In the genomic region with DNA sequence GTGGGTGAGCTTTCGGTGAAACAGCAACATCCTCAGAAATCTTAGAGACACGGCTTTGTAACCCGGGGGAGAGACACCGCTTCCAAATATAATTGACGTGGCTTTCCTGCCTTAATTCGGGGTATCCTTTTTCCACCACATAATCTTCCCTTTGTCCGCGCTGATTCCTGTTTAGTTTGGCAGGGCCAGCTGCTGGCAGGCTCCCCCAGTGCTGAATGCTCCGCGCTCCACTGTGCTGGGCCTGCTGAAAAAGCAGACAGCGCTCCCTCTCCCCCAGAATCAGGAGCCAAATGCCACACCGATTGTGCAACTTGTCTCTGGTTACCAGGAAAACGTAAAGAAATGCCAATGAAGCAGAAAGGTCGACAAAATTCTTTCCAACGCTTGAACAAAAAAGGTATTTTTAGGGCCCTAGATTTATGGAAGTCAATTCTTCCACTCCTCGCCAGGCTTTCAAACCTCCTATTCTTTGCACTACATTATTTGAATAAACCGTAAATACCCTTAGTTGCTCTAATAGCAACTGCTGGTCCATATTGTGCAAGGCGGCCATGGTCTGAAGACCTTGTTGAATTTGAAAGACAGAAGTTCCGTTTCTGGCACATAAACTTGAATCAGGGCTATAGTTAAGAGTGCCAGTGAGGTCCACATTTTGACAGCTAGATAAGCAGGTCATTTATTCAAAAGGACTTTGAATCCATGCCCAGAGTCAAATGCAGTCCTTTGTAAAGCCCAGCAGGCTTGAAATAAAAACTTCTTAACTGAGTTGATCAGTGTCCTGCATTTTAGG, we compare ENCODE assay signal across 9 cellular contexts.
DNase-seq lines count a peak whose midpoint lies in the region; ATAC-seq, FAIRE-seq and TF ChIP-seq lines count a peak whose summit lies in the region.
"Had no signal": no experiment of that assay in that cellular context is flagged by ENCODE, and none has a peak within 500 bp of the region (broad histone marks: within the 10 kb centered on the region; RNA-seq: fewer than 3 reads in every experiment).

No MANE protein-coding gene starts in this region.

- no peak for TF ChIP-seq CTCF in astrocyte (IDR thresholded peaks at IDR 0.05; ENCODE audit: insufficient read depth, low read depth, low read length)

- H3K79me2 ChIP-seq in astrocyte (ENCODE audit: insufficient read depth, low read length), result no peaks in the 10 kb centered on the region

- H3K4me2 ChIP-seq in astrocyte (ENCODE audit: low read length), result peak overlapping the region; percentile 87

- no peaks in the 10 kb centered on the region for H3K36me3 ChIP-seq in astrocyte (ENCODE audit: insufficient read depth, low read length)
- no peaks in the 10 kb centered on the region for H3K36me3 ChIP-seq in small intestine (ENCODE audit: control insufficient read depth in 2 of 2, insufficient read depth in 2 of 2, low read length in 2 of 2)

- H3K36me3 Mint-ChIP-seq in astrocyte (ENCODE audit: low read depth, unreplicated experiment), result no peaks in the 10 kb centered on the region

- H3K9me3 ChIP-seq in astrocyte (ENCODE audit: insufficient read depth, low read depth, low read length) (no peaks in the 10 kb centered on the region), small intestine (ENCODE audit: control insufficient read depth, low read depth) (no peaks in the 10 kb centered on the region)

- H3K27me3 Mint-ChIP-seq in astrocyte (ENCODE audit: low read depth, unreplicated experiment), result peaks cover 8% of the 10 kb centered on the region

- H3K9me3 Mint-ChIP-seq in astrocyte (ENCODE audit: unreplicated experiment), result peaks cover 3% of the 10 kb centered on the region

- H2AFZ ChIP-seq in astrocyte (ENCODE audit: low read depth, low read length), result peak overlapping the region; percentile 81

- H4K20me1 ChIP-seq in astrocyte (ENCODE audit: insufficient read depth, low read length), result no peaks in the 10 kb centered on the region

- peak; percentile 82 to 89 for DNase-seq in NCI-H2081 (lab: John Stamatoyannopoulos, UW)
- DNase-seq in astrocyte (ENCODE audit: low read depth), result peak; percentile 78
- peak; percentile 38 for DNase-seq in iPS-NIHi11 (ENCODE audit: low spot score)
- DNase-seq in small intestine, result peak; percentile 17
- DNase-seq in NCI-H2171 treated with DMSO at 0.1 percent for 48 hours (lab: John Stamatoyannopoulos, UW), result no peak
- no peak for DNase-seq in GDM1 (lab: John Stamatoyannopoulos, UW)

- no peaks in the 10 kb centered on the region for H3K4me1 Mint-ChIP-seq in astrocyte (ENCODE audit: low read depth, unreplicated experiment)

- no peak overlapping the region for H3K4me3 Mint-ChIP-seq in astrocyte (ENCODE audit: unreplicated experiment)

- no peak overlapping the region for H3K27ac Mint-ChIP-seq in astrocyte (ENCODE audit: unreplicated experiment)

- FAIRE-seq in astrocyte (lab: Jason Lieb, UNC) (no peak), small intestine (lab: Jason Lieb, UNC) (no peak)

- H3K4me1 ChIP-seq in astrocyte (ENCODE audit: insufficient read depth, low read length) (peaks cover 16% of the 10 kb centered on the region), small intestine (ENCODE audit: control insufficient read depth in 2 of 2, insufficient read depth in 1 of 2, low read depth in 1 of 2, low read length in 1 of 2) (no peaks in the 10 kb centered on the region)

- H3K4me3 ChIP-seq in astrocyte (ENCODE audit: insufficient read depth, low read depth, low read length) (peak overlapping the region; percentile 47), small intestine (ENCODE audit: low read depth in 1 of 2, low read length in 2 of 2) (no peak overlapping the region)

- H3K27me3 ChIP-seq in astrocyte (ENCODE audit: insufficient read depth, low read length) (no peaks in the 10 kb centered on the region), small intestine (ENCODE audit: control insufficient read depth in 2 of 2, insufficient read depth in 2 of 2, low read length in 2 of 2) (no peaks in the 10 kb centered on the region)

- H3K27ac ChIP-seq in astrocyte (ENCODE audit: low read depth, low read length) (peak overlapping the region; percentile 17), small intestine (ENCODE audit: low read depth in 1 of 2, low read length in 1 of 2) (peak overlapping the region; percentile 22 to 52)
- H3K27ac ChIP-seq: HL-60 had no signal

- ATAC-seq in GM19467 (IDR thresholded peaks at IDR 0.05; ENCODE audit: unreplicated experiment), result no peak
- ATAC-seq in GM18498 (IDR thresholded peaks at IDR 0.05; ENCODE audit: unreplicated experiment), result no peak

- WGBS in small intestine, 3 donors, result 66 to 78% (median 69%) methylated on average over 19 of the region's 19 CpGs

- H3K9ac ChIP-seq in astrocyte (ENCODE audit: low read length), result peak overlapping the region; percentile 53

Comparison
In these comparisons a context has a peak if more than half of its experiments do, and no peak if none do; other contexts are left out.
1. DNase-seq: peak in NCI-H2081 (2 of 2), astrocyte (single experiment), iPS-NIHi11 (single experiment) and small intestine (single experiment); none in NCI-H2171 treated with DMSO at 0.1 percent for 48 hours (single experiment) and GDM1 (single experiment).